Comparison of ENCODE assay signal across 1 cellular context in the genomic region with DNA sequence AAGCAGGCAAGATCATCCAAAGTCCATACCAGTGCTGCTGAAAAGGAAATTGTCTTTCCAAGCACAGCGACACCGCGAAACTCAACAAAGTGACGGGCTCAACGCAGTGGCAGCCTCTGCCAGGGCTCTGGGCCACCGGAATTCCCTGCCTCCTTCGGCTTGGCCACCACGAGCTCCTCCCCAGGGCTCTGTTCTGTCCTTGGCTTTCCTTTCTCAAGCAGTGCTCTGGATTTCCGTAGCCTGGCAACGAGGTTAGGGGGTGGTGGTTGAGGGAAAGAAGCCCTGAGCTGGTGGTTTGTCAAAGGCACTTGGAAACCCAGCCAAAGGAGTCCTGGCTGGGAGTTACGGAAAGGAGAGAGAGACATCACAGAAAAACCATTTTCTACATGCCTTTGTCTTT.
TF ChIP-seq lines count a peak whose summit lies in the region.

No MANE protein-coding gene starts in this region.

TF ChIP-seq in GM23338, 12 proteins besides CTCF, POLR2A, EP300 and RAD21 (continued from another document):
- TF ChIP-seq, protein P1, sequence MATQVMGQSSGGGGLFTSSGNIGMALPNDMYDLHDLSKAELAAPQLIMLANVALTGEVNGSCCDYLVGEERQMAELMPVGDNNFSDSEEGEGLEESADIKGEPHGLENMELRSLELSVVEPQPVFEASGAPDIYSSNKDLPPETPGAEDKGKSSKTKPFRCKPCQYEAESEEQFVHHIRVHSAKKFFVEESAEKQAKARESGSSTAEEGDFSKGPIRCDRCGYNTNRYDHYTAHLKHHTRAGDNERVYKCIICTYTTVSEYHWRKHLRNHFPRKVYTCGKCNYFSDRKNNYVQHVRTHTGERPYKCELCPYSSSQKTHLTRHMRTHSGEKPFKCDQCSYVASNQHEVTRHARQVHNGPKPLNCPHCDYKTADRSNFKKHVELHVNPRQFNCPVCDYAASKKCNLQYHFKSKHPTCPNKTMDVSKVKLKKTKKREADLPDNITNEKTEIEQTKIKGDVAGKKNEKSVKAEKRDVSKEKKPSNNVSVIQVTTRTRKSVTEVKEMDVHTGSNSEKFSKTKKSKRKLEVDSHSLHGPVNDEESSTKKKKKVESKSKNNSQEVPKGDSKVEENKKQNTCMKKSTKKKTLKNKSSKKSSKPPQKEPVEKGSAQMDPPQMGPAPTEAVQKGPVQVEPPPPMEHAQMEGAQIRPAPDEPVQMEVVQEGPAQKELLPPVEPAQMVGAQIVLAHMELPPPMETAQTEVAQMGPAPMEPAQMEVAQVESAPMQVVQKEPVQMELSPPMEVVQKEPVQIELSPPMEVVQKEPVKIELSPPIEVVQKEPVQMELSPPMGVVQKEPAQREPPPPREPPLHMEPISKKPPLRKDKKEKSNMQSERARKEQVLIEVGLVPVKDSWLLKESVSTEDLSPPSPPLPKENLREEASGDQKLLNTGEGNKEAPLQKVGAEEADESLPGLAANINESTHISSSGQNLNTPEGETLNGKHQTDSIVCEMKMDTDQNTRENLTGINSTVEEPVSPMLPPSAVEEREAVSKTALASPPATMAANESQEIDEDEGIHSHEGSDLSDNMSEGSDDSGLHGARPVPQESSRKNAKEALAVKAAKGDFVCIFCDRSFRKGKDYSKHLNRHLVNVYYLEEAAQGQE (IDR thresholded peaks at IDR 0.05; ENCODE audit: unreplicated experiment): no peak
- no peak for TF ChIP-seq POLR2AphosphoS5 (IDR thresholded peaks at IDR 0.05; ENCODE audit: low read depth)
- TF ChIP-seq, protein P2, sequence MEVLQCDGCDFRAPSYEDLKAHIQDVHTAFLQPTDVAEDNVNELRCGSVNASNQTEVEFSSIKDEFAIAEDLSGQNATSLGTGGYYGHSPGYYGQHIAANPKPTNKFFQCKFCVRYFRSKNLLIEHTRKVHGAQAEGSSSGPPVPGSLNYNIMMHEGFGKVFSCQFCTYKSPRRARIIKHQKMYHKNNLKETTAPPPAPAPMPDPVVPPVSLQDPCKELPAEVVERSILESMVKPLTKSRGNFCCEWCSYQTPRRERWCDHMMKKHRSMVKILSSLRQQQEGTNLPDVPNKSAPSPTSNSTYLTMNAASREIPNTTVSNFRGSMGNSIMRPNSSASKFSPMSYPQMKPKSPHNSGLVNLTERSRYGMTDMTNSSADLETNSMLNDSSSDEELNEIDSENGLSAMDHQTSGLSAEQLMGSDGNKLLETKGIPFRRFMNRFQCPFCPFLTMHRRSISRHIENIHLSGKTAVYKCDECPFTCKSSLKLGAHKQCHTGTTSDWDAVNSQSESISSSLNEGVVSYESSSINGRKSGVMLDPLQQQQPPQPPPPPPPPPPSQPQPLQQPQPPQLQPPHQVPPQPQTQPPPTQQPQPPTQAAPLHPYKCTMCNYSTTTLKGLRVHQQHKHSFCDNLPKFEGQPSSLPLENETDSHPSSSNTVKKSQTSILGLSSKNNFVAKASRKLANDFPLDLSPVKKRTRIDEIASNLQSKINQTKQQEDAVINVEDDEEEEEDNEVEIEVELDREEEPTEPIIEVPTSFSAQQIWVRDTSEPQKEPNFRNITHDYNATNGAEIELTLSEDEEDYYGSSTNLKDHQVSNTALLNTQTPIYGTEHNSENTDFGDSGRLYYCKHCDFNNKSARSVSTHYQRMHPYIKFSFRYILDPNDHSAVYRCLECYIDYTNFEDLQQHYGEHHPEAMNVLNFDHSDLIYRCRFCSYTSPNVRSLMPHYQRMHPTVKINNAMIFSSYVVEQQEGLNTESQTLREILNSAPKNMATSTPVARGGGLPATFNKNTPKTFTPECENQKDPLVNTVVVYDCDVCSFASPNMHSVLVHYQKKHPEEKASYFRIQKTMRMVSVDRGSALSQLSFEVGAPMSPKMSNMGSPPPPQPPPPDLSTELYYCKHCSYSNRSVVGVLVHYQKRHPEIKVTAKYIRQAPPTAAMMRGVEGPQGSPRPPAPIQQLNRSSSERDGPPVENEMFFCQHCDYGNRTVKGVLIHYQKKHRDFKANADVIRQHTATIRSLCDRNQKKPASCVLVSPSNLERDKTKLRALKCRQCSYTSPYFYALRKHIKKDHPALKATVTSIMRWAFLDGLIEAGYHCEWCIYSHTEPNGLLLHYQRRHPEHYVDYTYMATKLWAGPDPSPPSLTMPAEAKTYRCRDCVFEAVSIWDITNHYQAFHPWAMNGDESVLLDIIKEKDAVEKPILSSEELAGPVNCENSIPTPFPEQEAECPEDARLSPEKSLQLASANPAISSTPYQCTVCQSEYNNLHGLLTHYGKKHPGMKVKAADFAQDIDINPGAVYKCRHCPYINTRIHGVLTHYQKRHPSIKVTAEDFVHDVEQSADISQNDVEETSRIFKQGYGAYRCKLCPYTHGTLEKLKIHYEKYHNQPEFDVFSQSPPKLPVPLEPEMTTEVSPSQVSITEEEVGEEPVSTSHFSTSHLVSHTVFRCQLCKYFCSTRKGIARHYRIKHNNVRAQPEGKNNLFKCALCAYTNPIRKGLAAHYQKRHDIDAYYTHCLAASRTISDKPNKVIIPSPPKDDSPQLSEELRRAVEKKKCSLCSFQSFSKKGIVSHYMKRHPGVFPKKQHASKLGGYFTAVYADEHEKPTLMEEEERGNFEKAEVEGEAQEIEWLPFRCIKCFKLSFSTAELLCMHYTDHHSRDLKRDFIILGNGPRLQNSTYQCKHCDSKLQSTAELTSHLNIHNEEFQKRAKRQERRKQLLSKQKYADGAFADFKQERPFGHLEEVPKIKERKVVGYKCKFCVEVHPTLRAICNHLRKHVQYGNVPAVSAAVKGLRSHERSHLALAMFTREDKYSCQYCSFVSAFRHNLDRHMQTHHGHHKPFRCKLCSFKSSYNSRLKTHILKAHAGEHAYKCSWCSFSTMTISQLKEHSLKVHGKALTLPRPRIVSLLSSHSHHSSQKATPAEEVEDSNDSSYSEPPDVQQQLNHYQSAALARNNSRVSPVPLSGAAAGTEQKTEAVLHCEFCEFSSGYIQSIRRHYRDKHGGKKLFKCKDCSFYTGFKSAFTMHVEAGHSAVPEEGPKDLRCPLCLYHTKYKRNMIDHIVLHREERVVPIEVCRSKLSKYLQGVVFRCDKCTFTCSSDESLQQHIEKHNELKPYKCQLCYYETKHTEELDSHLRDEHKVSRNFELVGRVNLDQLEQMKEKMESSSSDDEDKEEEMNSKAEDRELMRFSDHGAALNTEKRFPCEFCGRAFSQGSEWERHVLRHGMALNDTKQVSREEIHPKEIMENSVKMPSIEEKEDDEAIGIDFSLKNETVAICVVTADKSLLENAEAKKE (CRISPR knock-in tag; IDR thresholded peaks at IDR 0.05): no peak
